ENCODE assay signal across 16 cellular contexts in the genomic region with DNA sequence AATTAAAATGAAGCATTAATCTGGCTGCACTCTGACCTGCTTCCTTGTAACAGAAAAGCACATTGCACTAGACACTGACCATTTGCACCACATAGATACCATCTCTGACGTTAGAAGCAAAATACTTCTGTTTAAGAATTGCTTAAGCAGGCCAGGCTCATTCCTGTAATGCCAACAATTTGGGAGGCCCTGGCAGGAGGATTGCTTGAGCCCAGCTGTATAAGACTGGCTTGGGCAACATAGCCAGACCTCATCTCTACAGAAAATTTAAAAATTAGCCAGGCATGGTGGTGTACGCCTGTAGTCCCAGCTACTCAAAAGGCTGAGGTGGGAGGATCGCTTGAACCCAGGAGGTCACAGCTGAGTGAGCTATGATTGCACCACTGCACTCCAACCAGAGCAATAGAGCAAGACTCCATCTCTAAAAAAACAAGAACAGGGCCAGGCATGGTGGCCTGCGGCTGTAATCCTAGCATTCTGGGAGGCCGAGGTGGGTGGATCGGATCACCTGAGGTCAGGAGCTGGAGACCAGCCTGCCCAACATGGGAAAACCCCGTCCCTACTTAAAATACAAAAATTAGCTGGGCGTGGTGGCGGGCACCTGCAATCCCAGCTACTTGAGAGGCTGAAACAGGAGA. TPM values are rescaled to one million over a fixed set of nuclear protein-coding genes. Genes with fewer than 3 reads are reported as not detected.
DNase-seq lines count a peak whose midpoint lies in the region; ATAC-seq, FAIRE-seq and TF ChIP-seq lines count a peak whose summit lies in the region.
"Had no signal": no experiment of that assay in that cellular context is flagged by ENCODE, and none has a peak within 500 bp of the region (broad histone marks: within the 10 kb centered on the region; RNA-seq: fewer than 3 reads in every experiment).

No MANE protein-coding gene starts in this region.

- H3K27me3 ChIP-seq in endothelial cell of umbilical vein (ENCODE audit: control insufficient read depth in 2 of 2, insufficient read depth in 2 of 2, low read length in 2 of 2) (no peaks in the 10 kb centered on the region), left lung (no peaks in the 10 kb centered on the region), tibial nerve (no peaks in the 10 kb centered on the region), smooth muscle cell (ENCODE audit: low read depth) (no peaks in the 10 kb centered on the region)

- no peaks in the 10 kb centered on the region for H3K9me3 Mint-ChIP-seq in Calu3 (ENCODE audit: low read depth, unreplicated experiment)
- H3K9me3 Mint-ChIP-seq: CD8-positive, alpha-beta memory T cell; central memory CD8-positive, alpha-beta T cell; WTC11 had no signal

- TF ChIP-seq POLR2A in endothelial cell of umbilical vein (IDR thresholded peaks at IDR 0.05; ENCODE audit: low read depth, low read length) = no peak
- TF ChIP-seq POLR2A in tibial nerve (IDR thresholded peaks at IDR 0.05) = no peak

- no peak overlapping the region for H2AFZ ChIP-seq in endothelial cell of umbilical vein (ENCODE audit: low read depth, low read length)
- no peak overlapping the region for H2AFZ ChIP-seq in smooth muscle cell (ENCODE audit: low read depth)

- TF ChIP-seq CTCF in endothelial cell of umbilical vein (IDR thresholded peaks at IDR 0.05; ENCODE audit: extremely low read depth in 1 of 2, insufficient read depth in 1 of 2, low read depth in 1 of 2, low read length in 2 of 2) = no peak
- no peak for TF ChIP-seq CTCF in left lung (IDR thresholded peaks at IDR 0.05)
- no peak for TF ChIP-seq CTCF in tibial nerve (IDR thresholded peaks at IDR 0.05)
- no peak for TF ChIP-seq CTCF in smooth muscle cell (IDR thresholded peaks at IDR 0.05; ENCODE audit: borderline replicate concordance, insufficient read depth, poor library complexity, severe bottlenecking)
- no peak for TF ChIP-seq CTCF in Calu3 (IDR thresholded peaks at IDR 0.05; ENCODE audit: unreplicated experiment)

- DNase-seq in NCI-H2196 treated with DMSO at 0.1 percent for 48 hours (lab: John Stamatoyannopoulos, UW; ENCODE audit: unreplicated experiment) (peak; percentile 44), endothelial cell of umbilical vein (ENCODE audit: low read depth, low spot score) (no peak), left lung (peak in 1 of 2 donors; percentile 20), tibial nerve (ENCODE audit: low spot score in 2 of 2) (no peak), smooth muscle cell (lab: John Stamatoyannopoulos, UW; ENCODE audit: unreplicated experiment) (no peak), cerebellar nuclear complex (lab: John Stamatoyannopoulos, UW) (no peak), Calu3 (no peak)
- DNase-seq: activated naive CD4-positive, alpha-beta T cell treated with Interleukin-2 at 50 U/mL for 16 hours; CD8-positive, alpha-beta memory T cell; erythroblast; GDM1; NCI-H187 treated with DMSO at 0.1 percent for 48 hours; stimulated activated naive CD4-positive, alpha-beta T cell treated with Interleukin-2 at 50 U/mL for 16 hours had no signal

- H3K27ac ChIP-seq in endothelial cell of umbilical vein (ENCODE audit: insufficient read depth, low read depth, low read length) = peak overlapping the region; percentile 29
- H3K27ac ChIP-seq in left lung = peak overlapping the region; percentile 35 to 85
- H3K27ac ChIP-seq in tibial nerve = peak overlapping the region in 3 of 4 donors; percentile 56 to 86 (median 83)
- H3K27ac ChIP-seq in smooth muscle cell (ENCODE audit: low read depth) = no peak overlapping the region

- H3K27me3 Mint-ChIP-seq in Calu3 (ENCODE audit: unreplicated experiment) = no peaks in the 10 kb centered on the region

- H3K9ac ChIP-seq in endothelial cell of umbilical vein (replicated peaks; ENCODE audit: extremely low read depth, insufficient read depth, low read length) = no peak overlapping the region
- no peak overlapping the region for H3K9ac ChIP-seq in smooth muscle cell (ENCODE audit: low read depth)

- H3K4me1 ChIP-seq in endothelial cell of umbilical vein (ENCODE audit: control insufficient read depth, extremely low read depth, insufficient read depth, low read length) = peaks cover 27% of the 10 kb centered on the region
- H3K4me1 ChIP-seq in left lung = peaks cover 23 to 57% of the 10 kb centered on the region in 2 donors
- peaks cover 0 to 68% (median 25%) of the 10 kb centered on the region in 4 donors for H3K4me1 ChIP-seq in tibial nerve
- H3K4me1 ChIP-seq in smooth muscle cell (ENCODE audit: low read depth) = no peaks in the 10 kb centered on the region

- POLR2A ChIA-PET in endothelial cell of umbilical vein (lab: Charles Lee) = interaction anchor here (0.7 to 1.2 kb wide), 3 partner anchors 12 to 66 kb away, joined by 3 to 6 read pairs (median 4); no protein-coding TSS in a partner anchor

- H3K4me2 ChIP-seq in endothelial cell of umbilical vein (ENCODE audit: insufficient read depth, low read length) = no peak overlapping the region
- H3K4me2 ChIP-seq in smooth muscle cell = no peak overlapping the region

- H3K4me1 Mint-ChIP-seq in Calu3 (ENCODE audit: low read depth, unreplicated experiment) = no peaks in the 10 kb centered on the region

- intact Hi-C loops in endothelial cell of umbilical vein (cut with micrococcal nuclease) = no loop called here
- intact Hi-C loops in left lung (cut with DNase I) = no loop called here
- intact Hi-C loops in Calu3 (cut with micrococcal nuclease; ENCODE audit: unreplicated experiment) = no loop called here

- no peaks in the 10 kb centered on the region for H3K79me2 ChIP-seq in endothelial cell of umbilical vein (ENCODE audit: control insufficient read depth, insufficient read depth, low read length)
- no peaks in the 10 kb centered on the region for H3K79me2 ChIP-seq in smooth muscle cell (ENCODE audit: low read depth)

- H3K36me3 ChIP-seq in endothelial cell of umbilical vein (ENCODE audit: control insufficient read depth in 2 of 2, extremely low read depth in 1 of 2, insufficient read depth in 2 of 2, low read length in 2 of 2) (no peaks in the 10 kb centered on the region), left lung (no peaks in the 10 kb centered on the region), tibial nerve (no peaks in the 10 kb centered on the region), smooth muscle cell (ENCODE audit: low read depth) (no peaks in the 10 kb centered on the region)

- CTCF ChIA-PET in endothelial cell of umbilical vein (lab: Charles Lee) = interaction anchor here (0.8 to 1.6 kb wide), 7 partner anchors 8 to 159 kb away, joined by 3 to 7 read pairs (median 4); no protein-coding TSS in a partner anchor
- CTCF ChIA-PET in Calu3 (lab: Charles Lee) = interaction anchor here (1.7 kb wide), 1 partner anchor 17 kb away, joined by 3 read pairs; no protein-coding TSS in a partner anchor

- no peaks in the 10 kb centered on the region for H4K20me1 ChIP-seq in endothelial cell of umbilical vein (replicated peaks; ENCODE audit: control insufficient read depth, extremely low read depth, insufficient read depth, low read length)
- H4K20me1 ChIP-seq in smooth muscle cell (ENCODE audit: low read depth) = no peaks in the 10 kb centered on the region

- BruUV-seq in endothelial cell of umbilical vein (replicated peaks; lab: Mats Ljungman, UMichigan) (no TSS peak), Calu3 (replicated peaks; lab: Mats Ljungman, UMichigan) (no TSS peak)

- peak; percentile 18 for ATAC-seq in left lung
- ATAC-seq: WTC11 had no signal

- no peak overlapping the region for H3K4me3 ChIP-seq in endothelial cell of umbilical vein (replicated peaks in 1 of 3; ENCODE audit: insufficient read depth in 1 of 3, low read depth in 1 of 3, low read length in 3 of 3)
- no peak overlapping the region for H3K4me3 ChIP-seq in left lung
- no peak overlapping the region for H3K4me3 ChIP-seq in tibial nerve
- no peak overlapping the region for H3K4me3 ChIP-seq in smooth muscle cell

- dilution Hi-C loops in endothelial cell of umbilical vein (cut with MboI; ENCODE audit: extremely low pct_ligation_motif_present, low sequenced_read_pairs) = no loop called here

- H3K27ac Mint-ChIP-seq in Calu3 (ENCODE audit: unreplicated experiment) = no peak overlapping the region
- H3K27ac Mint-ChIP-seq: WTC11 had no signal

- no peaks in the 10 kb centered on the region for H3K36me3 Mint-ChIP-seq in Calu3 (ENCODE audit: insufficient read depth, unreplicated experiment)
- H3K36me3 Mint-ChIP-seq: CD8-positive, alpha-beta memory T cell; WTC11 had no signal

- no peak for FAIRE-seq in endothelial cell of umbilical vein (lab: Jason Lieb, UNC)
- FAIRE-seq: GM19239 had no signal

- H3K9me3 ChIP-seq in endothelial cell of umbilical vein (replicated peaks; ENCODE audit: control insufficient read depth, insufficient read depth, low read length) (no peaks in the 10 kb centered on the region), left lung (no peaks in the 10 kb centered on the region), tibial nerve (no peaks in the 10 kb centered on the region), smooth muscle cell (replicated peaks; ENCODE audit: low read depth) (no peaks in the 10 kb centered on the region)

- 73 to 77% methylated on average over 9 of the region's 9 CpGs for WGBS in tibial nerve, 2 donors
- 91% methylated on average over 9 of the region's 9 CpGs for WGBS in smooth muscle cell (ENCODE audit: low lambda C conversion rate)

- no peak overlapping the region for H3K4me3 Mint-ChIP-seq in Calu3 (ENCODE audit: low read depth, unreplicated experiment)
- H3K4me3 Mint-ChIP-seq: CD8-positive, alpha-beta memory T cell; central memory CD8-positive, alpha-beta T cell; WTC11 had no signal

- no peaks in the 10 kb centered on the region for H3F3A ChIP-seq in smooth muscle cell (ENCODE audit: low read depth)

- no peaks in the 10 kb centered on the region for H3K9me1 ChIP-seq in endothelial cell of umbilical vein (replicated peaks; ENCODE audit: control insufficient read depth, extremely low read depth, insufficient read depth, low read length)

- peak in 1 of 2 donors; percentile 27 for TF ChIP-seq EP300 in tibial nerve (IDR thresholded peaks at IDR 0.05)

RNA-seq across cellular contexts. Expression of a gene that starts 7.0 kb away (rescaled TPM):
- total RNA-seq in endothelial cell of umbilical vein (1.9 and 2.0 TPM in 2 replicates), left lung (1 to 10 TPM; 3.3 to 6.9 TPM), tibial nerve (10 to 100 TPM in 1 of 4 donors, 1 to 10 TPM in 1, under 1 TPM in 2; 0.44 to 13.5 (median 2.7) TPM), smooth muscle cell (0.27 and 4.1 TPM in 2 replicates), Calu3 (2022) (2.1 and 3.4 TPM in 2 replicates)
- polyA plus RNA-seq in endothelial cell of umbilical vein (1.6 and 2.1 TPM in 2 replicates), smooth muscle cell (0.70 and 3.2 TPM in 2 replicates)
- polyA plus RNA-seq in endothelial cell of umbilical vein (2011; cell fraction: cytosol; rRNA removed) = 1.0 and 1.4 TPM in 2 replicates
- polyA plus RNA-seq in endothelial cell of umbilical vein (2011; cell fraction: nucleus; rRNA removed) = 7.1 and 8.2 TPM in 2 replicates
- 0.83 and 2.2 TPM in 2 replicates for polyA plus RNA-seq in endothelial cell of umbilical vein (2012)
- polyA minus RNA-seq in endothelial cell of umbilical vein = 0.83 and 1.5 TPM in 2 replicates
- 1.8 TPM for polyA minus RNA-seq in endothelial cell of umbilical vein (2011; cell fraction: cytosol; rRNA and poly(A)+ RNA removed)
- 1.5 TPM in 2 replicates for polyA minus RNA-seq in endothelial cell of umbilical vein (2011; cell fraction: nucleus; rRNA and poly(A)+ RNA removed)
- polyA plus RNA-seq: CD8-positive, alpha-beta memory T cell had no signal

RNA-seq across cellular contexts. Expression of a gene that starts 25.5 kb away (rescaled TPM):
- total RNA-seq in endothelial cell of umbilical vein (5.9 and 7.0 TPM in 2 replicates), left lung (1 to 10 TPM; 3.4 to 4.1 TPM), tibial nerve (1 to 10 TPM; 2.2 to 4.5 (median 3.3) TPM), smooth muscle cell (2.5 and 4.5 TPM in 2 replicates), Calu3 (2022) (3.6 and 5.0 TPM in 2 replicates)
- polyA plus RNA-seq in endothelial cell of umbilical vein (7.7 and 10.2 TPM in 2 replicates), smooth muscle cell (2.3 and 3.5 TPM in 2 replicates)
- polyA plus RNA-seq in endothelial cell of umbilical vein (2011; cell fraction: cytosol; rRNA removed) = 15.7 and 17.7 TPM in 2 replicates
- 14.0 and 14.9 TPM in 2 replicates for polyA plus RNA-seq in endothelial cell of umbilical vein (2011; cell fraction: nucleus; rRNA removed)
- polyA plus RNA-seq in endothelial cell of umbilical vein (2012) = 5.1 and 5.5 TPM in 2 replicates
- polyA minus RNA-seq in endothelial cell of umbilical vein = 11.6 and 14.0 TPM in 2 replicates
- 1.8 TPM for polyA minus RNA-seq in endothelial cell of umbilical vein (2011; cell fraction: cytosol; rRNA and poly(A)+ RNA removed)
- polyA minus RNA-seq in endothelial cell of umbilical vein (2011; cell fraction: nucleus; rRNA and poly(A)+ RNA removed) = 5.2 and 5.3 TPM in 2 replicates

RNA-seq across cellular contexts. Expression of a gene that starts 58.8 kb away (rescaled TPM):
- total RNA-seq in endothelial cell of umbilical vein = 38.8 and 42.5 TPM in 2 replicates
- 32.0 and 38.3 TPM in 2 replicates for polyA plus RNA-seq in endothelial cell of umbilical vein
- 18.1 and 24.3 TPM in 2 replicates for polyA plus RNA-seq in endothelial cell of umbilical vein (2011; cell fraction: cytosol; rRNA removed)
- 83.7 and 102 TPM in 2 replicates for polyA plus RNA-seq in endothelial cell of umbilical vein (2011; cell fraction: nucleus; rRNA removed)
- 24.2 and 43.0 TPM in 2 replicates for polyA plus RNA-seq in endothelial cell of umbilical vein (2012)
- 13.2 and 18.9 TPM in 2 replicates for polyA minus RNA-seq in endothelial cell of umbilical vein
- polyA minus RNA-seq in endothelial cell of umbilical vein (2011; cell fraction: cytosol; rRNA and poly(A)+ RNA removed) = 14.4 TPM
- polyA minus RNA-seq in endothelial cell of umbilical vein (2011; cell fraction: nucleus; rRNA and poly(A)+ RNA removed) = 13.9 and 23.3 TPM in 2 replicates
- total RNA-seq in left lung = 10 to 100 TPM; 35.2 to 70.5 TPM
- 100 to 1,000 TPM in 3 of 4 donors, 10 to 100 TPM in 1; 87.5 to 184 (median 122) TPM for total RNA-seq in tibial nerve
- 7.1 and 7.7 TPM in 2 replicates for total RNA-seq in smooth muscle cell
- 13.6 and 14.9 TPM in 2 replicates for polyA plus RNA-seq in smooth muscle cell
- total RNA-seq in Calu3 (2022) = 8.5 and 9.3 TPM in 2 replicates
